30 cellular contexts compared by ENCODE assay signal in the genomic region with DNA sequence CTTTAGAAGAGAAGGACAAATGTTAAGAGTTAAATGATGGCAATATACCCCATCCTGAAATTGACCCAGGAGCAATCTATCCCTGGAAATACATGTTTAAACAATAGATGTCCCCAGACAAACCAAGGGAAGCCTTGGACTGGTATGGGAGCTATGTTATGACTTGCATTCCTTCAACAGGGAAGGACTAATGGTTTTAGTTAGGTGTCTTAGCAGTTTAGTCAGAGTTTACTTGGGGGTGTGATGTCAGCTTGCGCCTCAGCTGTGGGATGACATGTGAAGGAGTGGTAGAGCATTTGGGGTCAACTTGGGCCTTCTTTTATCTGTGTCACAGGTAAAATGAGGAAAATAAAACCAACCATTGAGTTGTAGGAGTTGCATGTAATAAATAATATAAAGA. TPM values are rescaled to one million over a fixed set of nuclear protein-coding genes. Genes with fewer than 3 reads are reported as not detected.
"Had no signal": no experiment of that assay in that cellular context is flagged by ENCODE, and none has a peak within 500 bp of the region (broad histone marks: within the 10 kb centered on the region; RNA-seq: fewer than 3 reads in every experiment).

No MANE protein-coding gene starts in this region.

- H3K27me3 ChIP-seq: pancreas, spleen, thyroid gland, transverse colon, upper lobe of right lung had no signal

- H3K4me3 ChIP-seq: left ventricle myocardium inferior, lung, mucosa of descending colon, pancreas, prostate gland, spleen, thyroid gland, transverse colon, upper lobe of right lung had no signal

- H3K4me1 ChIP-seq: pancreas, prostate gland, spleen, transverse colon, upper lobe of right lung had no signal

- DNase-seq: hypothalamus; immature natural killer cell; kidney; left ventricle myocardium inferior; midbrain; mucosa of descending colon; naive thymus-derived CD8-positive, alpha-beta T cell; nucleus accumbens; pancreas; posterior cingulate gyrus; retina; right cardiac atrium; small intestine; spleen; stimulated activated CD4-positive, alpha-beta T cell treated with anti-CD3 and anti-CD28 coated beads, Interleukin-4, amount 100 ng/mL, for 24 hours; stimulated activated naive CD4-positive, alpha-beta T cell; thyroid gland; transverse colon; upper lobe of right lung had no signal

- FAIRE-seq: islet of Langerhans, kidney, pancreas, small intestine, urothelium cell line had no signal

- H3K9me3 ChIP-seq: left ventricle myocardium inferior, mucosa of descending colon, pancreas, prostate gland, spleen, thyroid gland, transverse colon, upper lobe of right lung had no signal

- ATAC-seq: mucosa of descending colon; naive thymus-derived CD8-positive, alpha-beta T cell; pancreas; right cardiac atrium; sciatic nerve; stimulated activated effector memory CD8-positive, alpha-beta T cell treated with anti-CD3 and anti-CD28 coated beads, Interleukin-12 subunit alpha, Interleukin-12 subunit beta, amount 100 ng/mL, for 72 hours; upper lobe of right lung had no signal

- H3K36me3 ChIP-seq: prostate gland, thyroid gland, transverse colon, upper lobe of right lung had no signal

- H3K27ac ChIP-seq: left ventricle myocardium inferior, pancreas, prostate gland, spleen, thyroid gland, transverse colon, upper lobe of right lung had no signal

RNA-seq across cellular contexts. Expression of gene SPC25, which starts 36.8 kb away (rescaled TPM):
- total RNA-seq: subcutaneous adipose tissue had no signal
- polyA plus RNA-seq: naive thymus-derived CD8-positive, alpha-beta T cell; right cardiac atrium had no signal

RNA-seq across cellular contexts. Expression of gene G6PC2, which starts 47.6 kb away (rescaled TPM):
- total RNA-seq: kidney; left ventricle myocardium inferior; lower leg skin; mucosa of descending colon; naive thymus-derived CD8-positive, alpha-beta T cell; neural crest cell; osteoblast; prostate gland; right cardiac atrium; sciatic nerve; spleen; subcutaneous adipose tissue; temporal lobe; upper lobe of right lung had no signal
- polyA plus RNA-seq: immature natural killer cell; naive thymus-derived CD8-positive, alpha-beta T cell; right cardiac atrium; spleen had no signal

RNA-seq across cellular contexts. Expression of gene NOSTRIN, which starts 51.0 kb away (rescaled TPM):
- total RNA-seq: neural crest cell had no signal
- polyA plus RNA-seq: immature natural killer cell; naive thymus-derived CD8-positive, alpha-beta T cell had no signal
